In genomic region chr1:245118806-245119205, GRCh38 we compare ENCODE assay signal across 24 cellular contexts.
"Had no signal": no experiment of that assay in that cellular context is flagged by ENCODE, and none has a peak within 500 bp of the region (broad histone marks: within the 10 kb centered on the region; RNA-seq: fewer than 3 reads in every experiment).

No MANE protein-coding gene starts in this region.

- H3K9me3 Mint-ChIP-seq: central memory CD8-positive, alpha-beta T cell; natural killer cell; neural progenitor cell had no signal

- H3K27ac Mint-ChIP-seq: natural killer cell, neural progenitor cell had no signal

- H3K36me3 ChIP-seq: neural progenitor cell, prostate gland, right lobe of liver, thoracic aorta, upper lobe of left lung, vagina had no signal

- H3K36me3 Mint-ChIP-seq: natural killer cell had no signal

- H3K9me3 ChIP-seq: prostate gland, right lobe of liver, stomach, thoracic aorta, upper lobe of left lung, vagina had no signal

- ATAC-seq: esophagus mucosa, left colon, left ventricle myocardium superior, natural killer cell, right lobe of liver had no signal

- H3K27ac ChIP-seq: dorsolateral prefrontal cortex, hepatocyte, neural progenitor cell, parathyroid adenoma, prostate gland, right lobe of liver, skin epidermis, stomach, thoracic aorta, upper lobe of left lung, vagina had no signal

- DNase-seq: cortex of kidney; dorsolateral prefrontal cortex; effector CD8-positive, alpha-beta T cell; left colon; left ventricle myocardium superior; mesendoderm; natural killer cell; nucleus accumbens; retina; right lobe of liver; stimulated activated CD4-positive, alpha-beta T cell treated with anti-CD3 and anti-CD28 coated beads, Interleukin-12 subunit alpha, Interleukin-12 subunit beta, amount 100 ng/mL, for 4 hours; stimulated activated naive CD4-positive, alpha-beta T cell; stomach; substantia nigra; upper lobe of left lung had no signal

- H3K4me3 ChIP-seq: dorsolateral prefrontal cortex, hepatocyte, neural progenitor cell, prostate gland, right lobe of liver, skin epidermis, stomach, thoracic aorta, upper lobe of left lung, vagina had no signal

- H3K4me1 Mint-ChIP-seq: central memory CD8-positive, alpha-beta T cell; natural killer cell; neural progenitor cell had no signal

- H3K4me3 Mint-ChIP-seq: central memory CD8-positive, alpha-beta T cell; natural killer cell; neural progenitor cell had no signal

- H3K4me1 ChIP-seq: neural progenitor cell, parathyroid adenoma, prostate gland, right lobe of liver, stomach, upper lobe of left lung, vagina had no signal

- H3K27me3 ChIP-seq: dorsolateral prefrontal cortex, hepatocyte, neural progenitor cell, right lobe of liver, stomach, upper lobe of left lung, vagina had no signal
